In the genomic region with DNA sequence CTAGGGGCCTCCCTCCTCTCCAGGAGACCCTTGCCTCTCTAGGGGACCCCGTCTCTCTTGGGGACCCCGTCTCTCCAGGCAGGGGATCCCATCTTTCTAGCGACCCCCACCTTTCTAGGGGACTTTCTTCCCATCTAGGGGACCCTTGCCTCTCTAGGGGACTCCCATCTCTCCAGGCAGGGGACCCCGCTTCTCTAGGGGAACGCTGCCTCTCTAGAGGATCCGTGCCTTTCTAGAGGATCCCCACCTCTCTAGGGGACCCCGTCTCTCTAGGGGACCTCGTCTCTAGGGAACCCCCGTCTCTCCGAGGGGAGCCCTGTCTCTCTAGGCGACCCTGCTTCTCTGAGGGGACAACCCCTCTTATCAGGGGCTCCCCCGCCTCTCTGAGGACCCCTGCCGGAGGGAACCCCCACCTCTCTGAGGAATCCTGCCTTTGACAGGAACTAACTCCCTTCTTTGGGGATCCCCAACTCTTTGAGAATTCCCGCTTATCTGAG, we compare ENCODE assay signal across 8 cellular contexts. TPM values are rescaled to one million over a fixed set of nuclear protein-coding genes. Genes with fewer than 3 reads are reported as not detected.
DNase-seq lines count a peak whose midpoint lies in the region; ATAC-seq and TF ChIP-seq lines count a peak whose summit lies in the region.

No MANE protein-coding gene starts in this region.

- peak overlapping the region; percentile 63 for H3K27ac Mint-ChIP-seq in activated B cell treated with CpG ODN at 0.5 μM for 24 hours

- peaks cover 48% of the 10 kb centered on the region for H3K4me1 Mint-ChIP-seq in activated B cell treated with CpG ODN at 0.5 μM for 24 hours

- 1 to 4% (median 2%) methylated on average over 14 of the region's 14 CpGs for WGBS in spleen, 5 donors

- no peaks in the 10 kb centered on the region for H3K27me3 Mint-ChIP-seq in activated B cell treated with CpG ODN at 0.5 μM for 24 hours

- intact Hi-C loops in activated B cell treated with CpG ODN at 0.5 μM for 24 hours (cut with micrococcal nuclease) (loop anchor here (10.0 kb wide), 1 partner anchor 228 kb away; a partner anchor contains a TSS), spleen (cut with DNase I; ENCODE audit: low total_unique reads) (no loop called here)

- peak overlapping the region; percentile 81 for H3K4me3 ChIP-seq in H7 (ENCODE audit: insufficient read depth, low read depth, low read length)
- peak overlapping the region; percentile 48 to 89 (median 74) for H3K4me3 ChIP-seq in spleen

- H3K27ac ChIP-seq in foreskin keratinocyte, result peak overlapping the region; percentile 66
- peak overlapping the region; percentile 61 to 97 (median 95) for H3K27ac ChIP-seq in spleen

- POLR2A ChIA-PET in activated B cell treated with CpG ODN at 0.5 μM for 24 hours (lab: Charles Lee), result no interaction called here

- no peaks in the 10 kb centered on the region for H3K36me3 ChIP-seq in H7 (replicated peaks; ENCODE audit: control insufficient read depth, insufficient read depth, low read length)
- H3K36me3 ChIP-seq in spleen, result no peaks in the 10 kb centered on the region

- DNase-seq in H7, result no peak
- DNase-seq in activated B cell treated with CpG ODN at 0.5 μM for 24 hours, result peak; percentile 37
- no peak for DNase-seq in foreskin keratinocyte
- peak; percentile 84 for DNase-seq in spleen
- no peak for DNase-seq in NCI-H2196 (lab: John Stamatoyannopoulos, UW; ENCODE audit: unreplicated experiment)
- no peak for DNase-seq in NCI-H82 (lab: John Stamatoyannopoulos, UW)
- no peak for DNase-seq in hypothalamus (lab: John Stamatoyannopoulos, UW)

- H3K4me3 Mint-ChIP-seq in activated B cell treated with CpG ODN at 0.5 μM for 24 hours, result peak overlapping the region; percentile 88

- H3K36me3 Mint-ChIP-seq in activated B cell treated with CpG ODN at 0.5 μM for 24 hours (ENCODE audit: low read depth), result peaks cover 11% of the 10 kb centered on the region

- no peak for TF ChIP-seq CTCF in activated B cell treated with CpG ODN at 0.5 μM for 24 hours (IDR thresholded peaks at IDR 0.05)
- peak; percentile 41 for TF ChIP-seq CTCF in foreskin keratinocyte (conservative IDR thresholded peaks at IDR 0.05)
- peak in 1 of 11 experiments; percentile 15 for TF ChIP-seq CTCF in spleen (IDR thresholded peaks at IDR 0.05 in 8 of 11, conservative IDR thresholded peaks at IDR 0.05 in 3 of 11)

- H3K27me3 ChIP-seq in H7 (ENCODE audit: control insufficient read depth, insufficient read depth, low read length), result no peaks in the 10 kb centered on the region; the same call in 1 of the 2 replicates
- H3K27me3 ChIP-seq in foreskin keratinocyte, result no peaks in the 10 kb centered on the region
- no peaks in the 10 kb centered on the region for H3K27me3 ChIP-seq in spleen (replicated peaks in 1 of 7)

- CTCF ChIA-PET in activated B cell treated with CpG ODN at 0.5 μM for 24 hours (lab: Charles Lee), result no interaction called here

- H3K4me1 ChIP-seq in foreskin keratinocyte, result peaks cover 10% of the 10 kb centered on the region
- H3K4me1 ChIP-seq in spleen, result peaks cover 54 to 90% (median 69%) of the 10 kb centered on the region in 6 donors

- no peak for TF ChIP-seq POLR2A in spleen (IDR thresholded peaks at IDR 0.05)

- ATAC-seq in activated B cell treated with CpG ODN at 0.5 μM for 24 hours (ENCODE audit: low read depth), result no peak
- ATAC-seq in foreskin keratinocyte, result no peak
- no peak for ATAC-seq in HG03175 (IDR thresholded peaks at IDR 0.05; ENCODE audit: unreplicated experiment)

- no peaks in the 10 kb centered on the region for H3K9me3 ChIP-seq in spleen

- H3K9me3 Mint-ChIP-seq in activated B cell treated with CpG ODN at 0.5 μM for 24 hours, result no peaks in the 10 kb centered on the region

RNA-seq across cellular contexts. Expression of a gene that starts 19.1 kb away (rescaled TPM):
- 104 and 130 TPM in 2 replicates for total RNA-seq in H7 (2014; rRNA removed; shearing (Covaris generic))
- 116 and 126 TPM in 2 replicates for total RNA-seq in activated B cell treated with CpG ODN at 0.5 μM for 24 hours
- total RNA-seq in foreskin keratinocyte, result 67.7 and 80.2 TPM in 2 replicates
- polyA plus RNA-seq in foreskin keratinocyte, result 23.9 and 25.9 TPM in 2 replicates
- 100 to 1,000 TPM in 3 of 7 donors, 10 to 100 TPM in 4; 54.0 to 122 (median 94.2) TPM for total RNA-seq in spleen
- polyA plus RNA-seq in spleen, result 10 to 100 TPM; 11.6 to 25.5 (median 12.6) TPM

Comparison
In these comparisons a context has a peak if more than half of its experiments do, and no peak if none do; other contexts are left out.
1. DNase-seq: peak in activated B cell treated with CpG ODN at 0.5 μM for 24 hours (single experiment) and spleen (single experiment); none in H7 (single experiment), foreskin keratinocyte (0 of 2), NCI-H2196 (single experiment), NCI-H82 (single experiment) and hypothalamus (0 of 51).